In genomic region chr5:173615884-173616576, GRCh38 we compare ENCODE assay signal across 8 cellular contexts. TPM values are rescaled to one million over a fixed set of nuclear protein-coding genes. Genes with fewer than 3 reads are reported as not detected.
DNase-seq lines count a peak whose midpoint lies in the region; FAIRE-seq and TF ChIP-seq lines count a peak whose summit lies in the region.

No MANE protein-coding gene starts in this region.

- peak; percentile 84 for TF ChIP-seq CTCF in GM12864 (IDR thresholded peaks at IDR 0.05; ENCODE audit: low read depth, low read length, missing control alignments)
- peak; percentile 79 for TF ChIP-seq CTCF in HFFc6 (IDR thresholded peaks at IDR 0.05)
- peak; percentile 49 to 71 (median 60) for TF ChIP-seq CTCF in adrenal gland (IDR thresholded peaks at IDR 0.05)
- peak; percentile 70 for TF ChIP-seq CTCF in left ventricle myocardium inferior (IDR thresholded peaks at IDR 0.05; ENCODE audit: borderline replicate concordance)

- no peaks in the 10 kb centered on the region for H3K9me3 Mint-ChIP-seq in HFFc6

- intact Hi-C loops in adrenal gland (cut with DNase I): loop anchor here in 1 of 2 donors (5.0 kb wide), 1 partner anchor 696 kb away; no protein-coding TSS in a partner anchor
- intact Hi-C loops in left ventricle myocardium inferior (cut with micrococcal nuclease): no loop called here

- H3K4me3 ChIP-seq in GM12864 (ENCODE audit: low read depth, low read length): peak overlapping the region; percentile 80
- peak overlapping the region; percentile 36 to 93 (median 89) for H3K4me3 ChIP-seq in adrenal gland
- H3K4me3 ChIP-seq in left ventricle myocardium inferior: peak overlapping the region; percentile 96

- H3K9me3 ChIP-seq in adrenal gland (replicated peaks in 1 of 3): no peaks in the 10 kb centered on the region
- H3K9me3 ChIP-seq in left ventricle myocardium inferior (replicated peaks): no peaks in the 10 kb centered on the region

- FAIRE-seq in urothelium cell line (lab: Jason Lieb, UNC): no peak

- peak; percentile 60 for DNase-seq in GM12864 (ENCODE audit: low read depth)
- DNase-seq in HFFc6: peak; percentile 82
- DNase-seq in MV-4-11 (lab: John Stamatoyannopoulos, UW): peak; percentile 67
- DNase-seq in T follicular helper cell (ENCODE audit: low read depth): peak; percentile 58
- peak; percentile 66 to 86 (median 73) for DNase-seq in adrenal gland
- peak; percentile 55 for DNase-seq in left ventricle myocardium inferior
- peak; percentile 43 for DNase-seq in pulmonary artery endothelial cell (ENCODE audit: low read depth, low spot score)
- peak; percentile 75 for DNase-seq in urothelium cell line (ENCODE audit: low spot score)

- 0 out of 2 replicates have a peak, but pooled peaks cover 2% of the 10 kb centered on the region for H3K27me3 Mint-ChIP-seq in HFFc6 (ENCODE audit: insufficient read depth)

- no peaks in the 10 kb centered on the region for H3K27me3 ChIP-seq in adrenal gland
- no peaks in the 10 kb centered on the region for H3K27me3 ChIP-seq in left ventricle myocardium inferior (ENCODE audit: low read depth)

- H3K36me3 ChIP-seq in adrenal gland (replicated peaks in 1 of 2): peaks cover 0 to 17% of the 10 kb centered on the region in 2 donors
- peaks cover 23% of the 10 kb centered on the region for H3K36me3 ChIP-seq in left ventricle myocardium inferior

- peak overlapping the region; percentile 87 for H3K27ac Mint-ChIP-seq in HFFc6

- 0 to 1% (median 1%) methylated on average over 16 to 55 of the region's 55 CpGs for WGBS in adrenal gland, 4 donors

- peak overlapping the region; percentile 84 to 96 (median 93) for H3K27ac ChIP-seq in adrenal gland
- H3K27ac ChIP-seq in left ventricle myocardium inferior (replicated peaks): peak overlapping the region; percentile 96

- H3K4me1 ChIP-seq in adrenal gland (replicated peaks in 1 of 2) (peaks cover 9 to 48% of the 10 kb centered on the region in 2 donors), left ventricle myocardium inferior (peaks cover 64% of the 10 kb centered on the region)

- peaks cover 50% of the 10 kb centered on the region for H3K4me1 Mint-ChIP-seq in HFFc6 (ENCODE audit: low read depth)

- H3K4me3 Mint-ChIP-seq in HFFc6: peak overlapping the region; percentile 97

- peaks cover 16% of the 10 kb centered on the region for H3K36me3 Mint-ChIP-seq in HFFc6 (ENCODE audit: low read depth)

- TF ChIP-seq POLR2A in adrenal gland (IDR thresholded peaks at IDR 0.05): peak in 1 of 2 donors; percentile 55

RNA-seq across cellular contexts. Expression of gene BOD1, which starts 0.4 kb away (rescaled TPM):
- 10 to 100 TPM; 47.5 to 52.4 (median 50.9) TPM for total RNA-seq in HFFc6 (2021; fragmentation: NEBNext Ultra II Directional; extraction: Animal tissue kit (Norgen Biotek cat#: 25700))
- total RNA-seq in adrenal gland (10 to 100 TPM; 41.4 to 65.3 (median 54.2) TPM), left ventricle myocardium inferior (48.7 TPM), pulmonary artery endothelial cell (79.3 and 81.3 TPM in 2 replicates)
- polyA plus RNA-seq in adrenal gland: 10 to 100 TPM; 30.0 to 98.6 (median 35.2) TPM

Comparison
In these comparisons a context has a peak if more than half of its experiments do, and no peak if none do; other contexts are left out.
1. Peak in every context shown above with its lines: DNase-seq, H3K4me3 ChIP-seq and H3K27ac ChIP-seq.